In the genomic region with DNA sequence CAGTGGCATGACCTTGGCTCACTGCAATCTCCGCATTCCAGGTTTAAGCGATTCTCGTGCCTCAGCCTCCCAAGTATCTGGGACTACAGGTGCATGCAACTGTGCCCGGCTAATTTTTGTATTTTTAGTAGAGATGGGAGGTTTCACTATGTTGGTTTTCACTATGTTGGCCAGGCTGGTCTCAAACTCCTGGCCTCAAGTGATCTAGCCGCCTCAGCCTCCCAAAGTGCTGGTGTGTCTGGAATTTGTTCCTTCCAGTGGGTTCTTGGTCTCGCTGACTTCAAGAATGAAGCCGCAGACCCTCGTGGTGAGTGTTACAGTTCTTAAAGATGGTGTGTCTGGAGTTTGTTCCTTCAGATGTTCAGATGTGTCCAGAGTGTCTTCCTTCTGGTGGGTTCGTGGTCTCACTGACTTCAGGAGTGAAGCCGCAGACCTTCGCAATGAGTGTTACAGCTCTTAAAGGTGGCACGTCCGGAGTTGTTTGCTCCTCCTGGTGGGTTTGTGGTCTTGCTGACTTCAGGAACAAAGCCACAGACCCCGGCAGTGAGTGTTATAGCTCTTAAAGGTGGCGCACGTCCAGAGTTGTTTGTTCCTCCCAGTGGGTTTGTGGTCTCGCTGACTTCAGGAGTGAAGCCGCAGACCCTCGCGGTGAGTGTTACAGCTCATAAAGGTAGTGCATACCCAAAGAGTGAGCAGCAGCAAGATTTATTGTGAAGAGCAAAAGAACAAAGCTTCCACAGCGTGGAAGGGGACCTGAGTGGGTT, we compare ENCODE assay signal across 8 cellular contexts. TPM values are rescaled to one million over a fixed set of nuclear protein-coding genes. Genes with fewer than 3 reads are reported as not detected.
A peak's percentile ranks its signal among the peaks of the same experiment; 100 is the strongest.
DNase-seq lines count a peak whose midpoint lies in the region; ATAC-seq lines count a peak whose summit lies in the region.
"Not testable (repeated sequence)": the region's sequence is repeated elsewhere in the genome, so short reads cannot be mapped to it uniquely, and the experiment has no call there.

No MANE protein-coding gene starts in this region.

- not testable (repeated sequence) for H3K27me3 Mint-ChIP-seq in activated naive CD8-positive, alpha-beta T cell; naive thymus-derived CD8-positive, alpha-beta T cell

- H3K9me3 Mint-ChIP-seq in activated naive CD8-positive, alpha-beta T cell (ENCODE audit: low read depth); naive thymus-derived CD8-positive, alpha-beta T cell: not testable (repeated sequence)

- not testable (repeated sequence) for H3K36me3 Mint-ChIP-seq in activated naive CD8-positive, alpha-beta T cell; naive thymus-derived CD8-positive, alpha-beta T cell

- peaks cover 41% of the 10 kb centered on the region for H3K4me1 Mint-ChIP-seq in activated naive CD8-positive, alpha-beta T cell (ENCODE audit: low read depth)
- peaks cover 18 to 41% (median 35%) of the 10 kb centered on the region in 4 donors for H3K4me1 Mint-ChIP-seq in naive thymus-derived CD8-positive, alpha-beta T cell

- DNase-seq in Jurkat, Clone E6-1 (ENCODE audit: low read depth, low spot score) = peak; percentile 83
- DNase-seq in activated CD4-positive, CD25-positive, alpha-beta regulatory T cell treated with anti-CD3 and anti-CD28 coated beads, Interleukin-2, amount 50 U/mL, for 72 hours = peak; percentile 30
- DNase-seq in activated CD8-positive, alpha-beta memory T cell treated with anti-CD3 and anti-CD28 coated beads for 4 hours (ENCODE audit: low read depth in 2 of 2) = peak; percentile 7 to 14
- peak; percentile 67 to 70 for DNase-seq in activated T-cell treated with anti-CD3 and anti-CD28 coated beads, Interleukin-2, amount 50 U/mL, for 48 hours
- peak; percentile 17 to 87 (median 71) for DNase-seq in naive thymus-derived CD8-positive, alpha-beta T cell
- peak; percentile 11 for DNase-seq in stimulated activated CD8-positive, alpha-beta memory T cell treated with anti-CD3 and anti-CD28 coated beads, Interleukin-12 subunit alpha, Interleukin-12 subunit beta, amount 100 ng/mL, for 4 hours (ENCODE audit: low read depth)
- DNase-seq in stimulated activated naive CD4-positive, alpha-beta T cell (lab: John Stamatoyannopoulos, UW) = peak in 4 of 6 experiments; percentile 7 to 32 (median 18)

- H3K4me3 Mint-ChIP-seq in activated naive CD8-positive, alpha-beta T cell = peak overlapping the region; percentile 56
- peak overlapping the region in 9 of 10 donors; percentile 54 to 73 (median 61) for H3K4me3 Mint-ChIP-seq in naive thymus-derived CD8-positive, alpha-beta T cell

- H3K27ac Mint-ChIP-seq in activated naive CD8-positive, alpha-beta T cell = peak overlapping the region; percentile 41
- peak overlapping the region; percentile 9 to 97 (median 92) for H3K27ac Mint-ChIP-seq in naive thymus-derived CD8-positive, alpha-beta T cell

- POLR2A ChIA-PET in naive thymus-derived CD8-positive, alpha-beta T cell (lab: Charles Lee) = interaction anchor here (1.1 to 1.7 kb wide), 4 partner anchors 12 to 165 kb away, joined by 3 to 5 read pairs (median 4); partner anchors contain the start of genes NKAP and RPL39

- ATAC-seq in naive thymus-derived CD8-positive, alpha-beta T cell = peak; percentile 85 to 86

- not testable (repeated sequence) for H3K4me3 ChIP-seq in Jurkat, Clone E6-1 (ENCODE audit: low read length)

RNA-seq across cellular contexts. Expression of gene NKAP, which starts 12.4 kb away (rescaled TPM):
- polyA plus RNA-seq in Jurkat, Clone E6-1 (2012; ENCODE audit: insufficient read depth, insufficient read length) = 14.0 TPM
- 10 to 100 TPM; 17.1 to 18.7 TPM for total RNA-seq in naive thymus-derived CD8-positive, alpha-beta T cell
- polyA plus RNA-seq in naive thymus-derived CD8-positive, alpha-beta T cell = 1 to 10 TPM; 2.4 to 6.3 (median 2.8) TPM

Comparison
In these comparisons a context has a peak if more than half of its experiments do, and no peak if none do; other contexts are left out.
1. DNase-seq: peak in every context shown above with its lines; median percentile 83 in Jurkat, Clone E6-1; 71 in naive thymus-derived CD8-positive, alpha-beta T cell; 68 in activated T-cell treated with anti-CD3 and anti-CD28 coated beads, Interleukin-2, amount 50 U/mL, for 48 hours; 30 in activated CD4-positive, CD25-positive, alpha-beta regulatory T cell treated with anti-CD3 and anti-CD28 coated beads, Interleukin-2, amount 50 U/mL, for 72 hours; 18 in stimulated activated naive CD4-positive, alpha-beta T cell; 11 in stimulated activated CD8-positive, alpha-beta memory T cell treated with anti-CD3 and anti-CD28 coated beads, Interleukin-12 subunit alpha, Interleukin-12 subunit beta, amount 100 ng/mL, for 4 hours; 10 in activated CD8-positive, alpha-beta memory T cell treated with anti-CD3 and anti-CD28 coated beads for 4 hours.